8 cellular contexts compared by ENCODE assay signal in the genomic region with DNA sequence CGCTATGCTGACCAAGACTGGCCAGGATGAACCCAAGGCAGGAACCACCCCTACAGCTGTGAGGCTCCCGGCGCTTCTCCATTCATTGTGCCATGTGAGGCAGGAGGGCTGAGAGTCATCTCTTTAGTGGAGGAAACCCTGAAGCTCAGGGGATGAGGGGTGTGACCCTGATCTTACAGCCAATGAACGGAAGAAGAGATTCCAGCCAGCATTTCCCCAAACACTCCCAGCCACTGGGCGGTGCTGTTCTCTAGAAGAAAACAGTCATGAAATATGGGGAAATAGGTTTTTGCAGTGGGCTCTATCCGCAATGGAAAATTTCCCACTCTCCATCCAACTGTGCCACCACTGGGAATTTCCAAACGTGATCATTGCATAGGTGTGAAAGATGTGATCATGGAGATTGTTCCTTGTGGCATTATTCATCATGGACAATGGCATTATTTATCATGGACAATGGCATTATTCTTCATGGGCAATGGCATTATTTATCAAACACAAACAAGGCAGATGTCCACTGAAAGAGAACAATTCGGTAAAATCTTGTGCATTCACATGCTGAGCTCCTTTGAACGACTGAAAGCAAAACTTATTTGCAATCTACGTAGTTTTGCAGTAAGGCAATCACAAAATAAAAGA. TPM values are rescaled to one million over a fixed set of nuclear protein-coding genes. Genes with fewer than 3 reads are reported as not detected.
DNase-seq lines count a peak whose midpoint lies in the region; ATAC-seq and TF ChIP-seq lines count a peak whose summit lies in the region.

No MANE protein-coding gene starts in this region.

- no peaks in the 10 kb centered on the region for H4K20me1 ChIP-seq in neural progenitor cell (ENCODE audit: low read depth)

- peaks cover 29% of the 10 kb centered on the region for H3K4me1 Mint-ChIP-seq in neural progenitor cell

- H3K4me1 ChIP-seq in neural progenitor cell = no peaks in the 10 kb centered on the region

- ATAC-seq in GM18502 (IDR thresholded peaks at IDR 0.05; ENCODE audit: poor library complexity, unreplicated experiment) (peak; percentile 53), HG03521 (IDR thresholded peaks at IDR 0.05; ENCODE audit: unreplicated experiment) (no peak), GM19467 (IDR thresholded peaks at IDR 0.05; ENCODE audit: unreplicated experiment) (no peak)

- no peaks in the 10 kb centered on the region for H3K36me3 Mint-ChIP-seq in neural progenitor cell

- TF ChIP-seq CTCF in AG04449 (IDR thresholded peaks at IDR 0.05; ENCODE audit: insufficient read depth, low read length, missing control alignments) (peak; percentile 34), neural progenitor cell (IDR thresholded peaks at IDR 0.05) (peak; percentile 62)

- H3K4me3 ChIP-seq in AG04449 (ENCODE audit: low read depth, low read length) = no peak overlapping the region
- no peak overlapping the region for H3K4me3 ChIP-seq in neural progenitor cell

- no peak overlapping the region for H3K27ac Mint-ChIP-seq in neural progenitor cell

- H3K27ac ChIP-seq in neural progenitor cell = no peak overlapping the region

- DNase-seq in AG04449 (ENCODE audit: low read depth, low spot score) = no peak
- peak; percentile 30 for DNase-seq in NAMALWA (ENCODE audit: low spot score)
- DNase-seq in cerebellar cortex (ENCODE audit: low spot score) = peak; percentile 21
- peak; percentile 53 for DNase-seq in neural progenitor cell (ENCODE audit: low spot score)
- DNase-seq in activated CD8-positive, alpha-beta memory T cell treated with anti-CD3 and anti-CD28 coated beads, Interleukin-2, amount 50 U/mL, for 4 hours = no peak

- H3K79me2 ChIP-seq in neural progenitor cell (ENCODE audit: low read depth) = no peaks in the 10 kb centered on the region

- no peak overlapping the region for H3K9ac ChIP-seq in neural progenitor cell

- CTCF ChIA-PET in AG04449 (lab: Yijun Ruan, JAX) = interaction anchor here (0.9 to 7.9 kb wide), 7 partner anchors 11 to 216 kb away, joined by 3 to 74 read pairs (median 4); no protein-coding TSS in a partner anchor

- H2AFZ ChIP-seq in neural progenitor cell (replicated peaks) = no peak overlapping the region

- no peak overlapping the region for H3K4me2 ChIP-seq in neural progenitor cell

- H3K36me3 ChIP-seq in neural progenitor cell = no peaks in the 10 kb centered on the region

- H3K9me3 ChIP-seq in neural progenitor cell (ENCODE audit: low read depth) = no peaks in the 10 kb centered on the region

- peaks cover 17% of the 10 kb centered on the region for H3K9me3 Mint-ChIP-seq in neural progenitor cell

- H3K4me3 Mint-ChIP-seq in neural progenitor cell = no peak overlapping the region

- no peaks in the 10 kb centered on the region for H3K27me3 ChIP-seq in neural progenitor cell

- H3F3A ChIP-seq in neural progenitor cell (ENCODE audit: low read depth) = no peaks in the 10 kb centered on the region

- H3K27me3 Mint-ChIP-seq in neural progenitor cell (ENCODE audit: insufficient read depth, low read depth) = peaks cover 16% of the 10 kb centered on the region

- POLR2A ChIA-PET in AG04449 (lab: Yijun Ruan, JAX) = no interaction called here

RNA-seq across cellular contexts. Expression of gene SLC18A2, which starts 14.0 kb away (rescaled TPM):
- 0.88 and 1.6 TPM in 2 replicates for total RNA-seq in neural progenitor cell (ENCODE audit: low replicate concordance)

RNA-seq across cellular contexts. Expression of gene KCNK18, which starts 29.6 kb away (rescaled TPM):
- not detected in 2 replicates for total RNA-seq in neural progenitor cell (ENCODE audit: low replicate concordance)

Comparison
In these comparisons a context has a peak if more than half of its experiments do, and no peak if none do; other contexts are left out.
1. DNase-seq: peak in NAMALWA (single experiment), cerebellar cortex (single experiment) and neural progenitor cell (single experiment); none in AG04449 (single experiment) and activated CD8-positive, alpha-beta memory T cell treated with anti-CD3 and anti-CD28 coated beads, Interleukin-2, amount 50 U/mL, for 4 hours (single experiment).